ENCODE assay signal across 11 cellular contexts in genomic region chr12:54054442-54055332, GRCh38. TPM values are rescaled to one million over a fixed set of nuclear protein-coding genes. Genes with fewer than 3 reads are reported as not detected.
DNase-seq lines count a peak whose midpoint lies in the region; ATAC-seq, FAIRE-seq and TF ChIP-seq lines count a peak whose summit lies in the region.
"Had no signal": no experiment of that assay in that cellular context is flagged by ENCODE, and none has a peak within 500 bp of the region (broad histone marks: within the 10 kb centered on the region; RNA-seq: fewer than 3 reads in every experiment).

No MANE protein-coding gene starts in this region.

- H3K4me1 ChIP-seq in Peyer's patch (peaks cover 0 to 10% (median 7%) of the 10 kb centered on the region in 4 donors), small intestine (ENCODE audit: control insufficient read depth in 2 of 2, insufficient read depth in 1 of 2, low read depth in 1 of 2, low read length in 1 of 2) (peaks cover 2 to 3% of the 10 kb centered on the region in 2 donors)
- H3K4me1 ChIP-seq: right lobe of liver, thyroid gland had no signal

- peak overlapping the region; percentile 48 to 62 (median 49) for H3K4me3 ChIP-seq in Peyer's patch
- H3K4me3 ChIP-seq in fibroblast of the aortic adventitia (ENCODE audit: low read depth, low read length), result peak overlapping the region; percentile 77
- peak overlapping the region in 1 of 2 donors; percentile 31 for H3K4me3 ChIP-seq in small intestine (ENCODE audit: low read depth in 1 of 2, low read length in 2 of 2)

- WGBS in small intestine, 3 donors, result 12 to 22% (median 17%) methylated on average over 31 to 33 of the region's 33 CpGs

- TF ChIP-seq CTCF in Peyer's patch (IDR thresholded peaks at IDR 0.05) (no peak), fibroblast of the aortic adventitia (IDR thresholded peaks at IDR 0.05; ENCODE audit: insufficient read depth, low read length) (no peak)

- ATAC-seq in HG03342 (IDR thresholded peaks at IDR 0.05; ENCODE audit: unreplicated experiment), result no peak

- peak; percentile 19 for DNase-seq in DMS79 treated with DMSO at 0.1 percent for 48 hours (lab: John Stamatoyannopoulos, UW)
- DNase-seq in DMS79 (lab: John Stamatoyannopoulos, UW), result no peak
- no peak for DNase-seq in Peyer's patch
- DNase-seq in fibroblast of the aortic adventitia (ENCODE audit: low read depth), result no peak
- DNase-seq in small intestine, result peak; percentile 32
- no peak for DNase-seq in OCI-M1 (lab: John Stamatoyannopoulos, UW)
- DNase-seq in AG20443 (ENCODE audit: low spot score), result no peak
- DNase-seq: right lobe of liver, thyroid gland had no signal

- no peaks in the 10 kb centered on the region for H3K27me3 ChIP-seq in Peyer's patch
- H3K27me3 ChIP-seq in small intestine (ENCODE audit: control insufficient read depth in 2 of 2, insufficient read depth in 2 of 2, low read length in 2 of 2), result peaks cover 0 to 17% of the 10 kb centered on the region in 2 donors

- FAIRE-seq in small intestine (lab: Jason Lieb, UNC), result no peak
- FAIRE-seq: A204.1 had no signal

- H3K27ac ChIP-seq in Peyer's patch, result peak overlapping the region in 2 of 4 donors; percentile 78 to 87
- H3K27ac ChIP-seq in small intestine (ENCODE audit: low read depth in 1 of 2, low read length in 1 of 2), result no peak overlapping the region
- H3K27ac ChIP-seq: right lobe of liver, thyroid gland had no signal

- H3K36me3 ChIP-seq in Peyer's patch (no peaks in the 10 kb centered on the region), small intestine (ENCODE audit: control insufficient read depth in 2 of 2, insufficient read depth in 2 of 2, low read length in 2 of 2) (no peaks in the 10 kb centered on the region)
- H3K36me3 ChIP-seq: right lobe of liver, thyroid gland had no signal

- no peaks in the 10 kb centered on the region for H3K9me3 ChIP-seq in Peyer's patch
- no peaks in the 10 kb centered on the region for H3K9me3 ChIP-seq in small intestine (ENCODE audit: control insufficient read depth, low read depth)
- H3K9me3 ChIP-seq: right lobe of liver, thyroid gland had no signal

- TF ChIP-seq POLR2A in Peyer's patch (IDR thresholded peaks at IDR 0.05), result no peak

RNA-seq across cellular contexts. Expression of gene HOXC4, which starts 1.1 kb away (rescaled TPM):
- total RNA-seq in Peyer's patch, result 1 to 10 TPM; 1.1 to 8.3 (median 1.8) TPM
- total RNA-seq in fibroblast of the aortic adventitia (ENCODE audit: low replicate concordance), result 0.36 and 1.4 TPM in 2 replicates
- 1 to 10 TPM in 1 of 3 donors, under 1 TPM in 1, not detected in 1; 0.54 to 1.1 TPM for polyA plus RNA-seq in small intestine

RNA-seq across cellular contexts. Expression of gene HOXC5, which starts 21.8 kb away (rescaled TPM):
- total RNA-seq in Peyer's patch (not detected), fibroblast of the aortic adventitia (ENCODE audit: low replicate concordance) (0.18 and 1.8 TPM in 2 replicates)
- under 1 TPM in 1 of 3 donors, not detected in 2; 0.63 TPM for polyA plus RNA-seq in small intestine
- total RNA-seq: right lobe of liver had no signal

RNA-seq across cellular contexts. Expression of gene HOXC6, which starts 26.4 kb away (rescaled TPM):
- total RNA-seq in Peyer's patch, result 1 to 10 TPM in 2 of 4 donors, under 1 TPM in 2; 0.70 to 1.7 (median 1.3) TPM
- 0.09 and 0.90 TPM in 2 replicates for total RNA-seq in fibroblast of the aortic adventitia (ENCODE audit: low replicate concordance)
- polyA plus RNA-seq in small intestine, result 1 to 10 TPM in 2 of 3 donors, not detected in 1; 1.5 to 1.9 TPM
- total RNA-seq: right lobe of liver, thyroid gland had no signal

RNA-seq across cellular contexts. Expression of gene HOXC8, which starts 45.9 kb away (rescaled TPM):
- total RNA-seq in Peyer's patch (1 to 10 TPM in 3 of 4 donors, under 1 TPM in 1; 0.35 to 1.7 (median 1.1) TPM), fibroblast of the aortic adventitia (ENCODE audit: low replicate concordance) (3.4 TPM in 1 of 2 replicates, not detected in the other)
- under 1 TPM in 1 of 3 donors, not detected in 2; 0.03 TPM for polyA plus RNA-seq in small intestine
- total RNA-seq: right lobe of liver, thyroid gland had no signal

RNA-seq across cellular contexts. Expression of gene HOXC9, which starts 54.7 kb away (rescaled TPM):
- total RNA-seq in Peyer's patch, result 10 to 100 TPM in 1 of 4 donors, 1 to 10 TPM in 2, not detected in 1; 1.7 to 13.2 (median 1.9) TPM
- 0.65 TPM in 1 of 2 replicates, not detected in the other for total RNA-seq in fibroblast of the aortic adventitia (ENCODE audit: low replicate concordance)
- polyA plus RNA-seq in small intestine, result not detected
- total RNA-seq: right lobe of liver had no signal

Comparison
In these comparisons a context has a peak if more than half of its experiments do, and no peak if none do; other contexts are left out.
1. DNase-seq: peak in DMS79 treated with DMSO at 0.1 percent for 48 hours (single experiment) and small intestine (single experiment); none in DMS79 (single experiment), Peyer's patch (0 of 3), fibroblast of the aortic adventitia (single experiment), OCI-M1 (single experiment) and AG20443 (single experiment).